Comparison of ENCODE assay signal across 1 cellular context in the genomic region with DNA sequence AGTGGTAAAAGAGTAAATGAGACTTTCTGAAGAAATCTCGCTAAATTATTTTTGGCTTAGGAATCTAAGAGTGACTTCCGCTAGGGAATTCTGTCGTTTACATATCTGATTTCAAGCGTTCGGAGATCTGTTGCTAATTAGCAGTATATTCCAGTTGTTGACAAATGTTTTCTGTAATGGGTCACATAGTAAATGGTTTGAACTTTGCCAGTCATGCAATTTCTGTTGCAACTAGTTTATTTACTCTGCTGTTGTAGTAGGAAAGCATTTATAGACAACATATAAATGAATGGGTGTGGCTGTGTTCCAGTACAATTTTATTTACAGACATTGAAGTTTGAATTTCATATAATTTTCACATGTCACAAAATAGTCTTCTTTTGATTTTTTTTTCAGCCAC.
TF ChIP-seq lines count a peak whose summit lies in the region.

No MANE protein-coding gene starts in this region.

TF ChIP-seq in GM23338, 12 proteins besides CTCF, POLR2A, EP300 and RAD21 (continued from another document):
- TF ChIP-seq, protein P1, sequence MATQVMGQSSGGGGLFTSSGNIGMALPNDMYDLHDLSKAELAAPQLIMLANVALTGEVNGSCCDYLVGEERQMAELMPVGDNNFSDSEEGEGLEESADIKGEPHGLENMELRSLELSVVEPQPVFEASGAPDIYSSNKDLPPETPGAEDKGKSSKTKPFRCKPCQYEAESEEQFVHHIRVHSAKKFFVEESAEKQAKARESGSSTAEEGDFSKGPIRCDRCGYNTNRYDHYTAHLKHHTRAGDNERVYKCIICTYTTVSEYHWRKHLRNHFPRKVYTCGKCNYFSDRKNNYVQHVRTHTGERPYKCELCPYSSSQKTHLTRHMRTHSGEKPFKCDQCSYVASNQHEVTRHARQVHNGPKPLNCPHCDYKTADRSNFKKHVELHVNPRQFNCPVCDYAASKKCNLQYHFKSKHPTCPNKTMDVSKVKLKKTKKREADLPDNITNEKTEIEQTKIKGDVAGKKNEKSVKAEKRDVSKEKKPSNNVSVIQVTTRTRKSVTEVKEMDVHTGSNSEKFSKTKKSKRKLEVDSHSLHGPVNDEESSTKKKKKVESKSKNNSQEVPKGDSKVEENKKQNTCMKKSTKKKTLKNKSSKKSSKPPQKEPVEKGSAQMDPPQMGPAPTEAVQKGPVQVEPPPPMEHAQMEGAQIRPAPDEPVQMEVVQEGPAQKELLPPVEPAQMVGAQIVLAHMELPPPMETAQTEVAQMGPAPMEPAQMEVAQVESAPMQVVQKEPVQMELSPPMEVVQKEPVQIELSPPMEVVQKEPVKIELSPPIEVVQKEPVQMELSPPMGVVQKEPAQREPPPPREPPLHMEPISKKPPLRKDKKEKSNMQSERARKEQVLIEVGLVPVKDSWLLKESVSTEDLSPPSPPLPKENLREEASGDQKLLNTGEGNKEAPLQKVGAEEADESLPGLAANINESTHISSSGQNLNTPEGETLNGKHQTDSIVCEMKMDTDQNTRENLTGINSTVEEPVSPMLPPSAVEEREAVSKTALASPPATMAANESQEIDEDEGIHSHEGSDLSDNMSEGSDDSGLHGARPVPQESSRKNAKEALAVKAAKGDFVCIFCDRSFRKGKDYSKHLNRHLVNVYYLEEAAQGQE (IDR thresholded peaks at IDR 0.05; ENCODE audit: unreplicated experiment) = no peak
- TF ChIP-seq, protein P2, sequence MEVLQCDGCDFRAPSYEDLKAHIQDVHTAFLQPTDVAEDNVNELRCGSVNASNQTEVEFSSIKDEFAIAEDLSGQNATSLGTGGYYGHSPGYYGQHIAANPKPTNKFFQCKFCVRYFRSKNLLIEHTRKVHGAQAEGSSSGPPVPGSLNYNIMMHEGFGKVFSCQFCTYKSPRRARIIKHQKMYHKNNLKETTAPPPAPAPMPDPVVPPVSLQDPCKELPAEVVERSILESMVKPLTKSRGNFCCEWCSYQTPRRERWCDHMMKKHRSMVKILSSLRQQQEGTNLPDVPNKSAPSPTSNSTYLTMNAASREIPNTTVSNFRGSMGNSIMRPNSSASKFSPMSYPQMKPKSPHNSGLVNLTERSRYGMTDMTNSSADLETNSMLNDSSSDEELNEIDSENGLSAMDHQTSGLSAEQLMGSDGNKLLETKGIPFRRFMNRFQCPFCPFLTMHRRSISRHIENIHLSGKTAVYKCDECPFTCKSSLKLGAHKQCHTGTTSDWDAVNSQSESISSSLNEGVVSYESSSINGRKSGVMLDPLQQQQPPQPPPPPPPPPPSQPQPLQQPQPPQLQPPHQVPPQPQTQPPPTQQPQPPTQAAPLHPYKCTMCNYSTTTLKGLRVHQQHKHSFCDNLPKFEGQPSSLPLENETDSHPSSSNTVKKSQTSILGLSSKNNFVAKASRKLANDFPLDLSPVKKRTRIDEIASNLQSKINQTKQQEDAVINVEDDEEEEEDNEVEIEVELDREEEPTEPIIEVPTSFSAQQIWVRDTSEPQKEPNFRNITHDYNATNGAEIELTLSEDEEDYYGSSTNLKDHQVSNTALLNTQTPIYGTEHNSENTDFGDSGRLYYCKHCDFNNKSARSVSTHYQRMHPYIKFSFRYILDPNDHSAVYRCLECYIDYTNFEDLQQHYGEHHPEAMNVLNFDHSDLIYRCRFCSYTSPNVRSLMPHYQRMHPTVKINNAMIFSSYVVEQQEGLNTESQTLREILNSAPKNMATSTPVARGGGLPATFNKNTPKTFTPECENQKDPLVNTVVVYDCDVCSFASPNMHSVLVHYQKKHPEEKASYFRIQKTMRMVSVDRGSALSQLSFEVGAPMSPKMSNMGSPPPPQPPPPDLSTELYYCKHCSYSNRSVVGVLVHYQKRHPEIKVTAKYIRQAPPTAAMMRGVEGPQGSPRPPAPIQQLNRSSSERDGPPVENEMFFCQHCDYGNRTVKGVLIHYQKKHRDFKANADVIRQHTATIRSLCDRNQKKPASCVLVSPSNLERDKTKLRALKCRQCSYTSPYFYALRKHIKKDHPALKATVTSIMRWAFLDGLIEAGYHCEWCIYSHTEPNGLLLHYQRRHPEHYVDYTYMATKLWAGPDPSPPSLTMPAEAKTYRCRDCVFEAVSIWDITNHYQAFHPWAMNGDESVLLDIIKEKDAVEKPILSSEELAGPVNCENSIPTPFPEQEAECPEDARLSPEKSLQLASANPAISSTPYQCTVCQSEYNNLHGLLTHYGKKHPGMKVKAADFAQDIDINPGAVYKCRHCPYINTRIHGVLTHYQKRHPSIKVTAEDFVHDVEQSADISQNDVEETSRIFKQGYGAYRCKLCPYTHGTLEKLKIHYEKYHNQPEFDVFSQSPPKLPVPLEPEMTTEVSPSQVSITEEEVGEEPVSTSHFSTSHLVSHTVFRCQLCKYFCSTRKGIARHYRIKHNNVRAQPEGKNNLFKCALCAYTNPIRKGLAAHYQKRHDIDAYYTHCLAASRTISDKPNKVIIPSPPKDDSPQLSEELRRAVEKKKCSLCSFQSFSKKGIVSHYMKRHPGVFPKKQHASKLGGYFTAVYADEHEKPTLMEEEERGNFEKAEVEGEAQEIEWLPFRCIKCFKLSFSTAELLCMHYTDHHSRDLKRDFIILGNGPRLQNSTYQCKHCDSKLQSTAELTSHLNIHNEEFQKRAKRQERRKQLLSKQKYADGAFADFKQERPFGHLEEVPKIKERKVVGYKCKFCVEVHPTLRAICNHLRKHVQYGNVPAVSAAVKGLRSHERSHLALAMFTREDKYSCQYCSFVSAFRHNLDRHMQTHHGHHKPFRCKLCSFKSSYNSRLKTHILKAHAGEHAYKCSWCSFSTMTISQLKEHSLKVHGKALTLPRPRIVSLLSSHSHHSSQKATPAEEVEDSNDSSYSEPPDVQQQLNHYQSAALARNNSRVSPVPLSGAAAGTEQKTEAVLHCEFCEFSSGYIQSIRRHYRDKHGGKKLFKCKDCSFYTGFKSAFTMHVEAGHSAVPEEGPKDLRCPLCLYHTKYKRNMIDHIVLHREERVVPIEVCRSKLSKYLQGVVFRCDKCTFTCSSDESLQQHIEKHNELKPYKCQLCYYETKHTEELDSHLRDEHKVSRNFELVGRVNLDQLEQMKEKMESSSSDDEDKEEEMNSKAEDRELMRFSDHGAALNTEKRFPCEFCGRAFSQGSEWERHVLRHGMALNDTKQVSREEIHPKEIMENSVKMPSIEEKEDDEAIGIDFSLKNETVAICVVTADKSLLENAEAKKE (CRISPR knock-in tag; IDR thresholded peaks at IDR 0.05) = no peak
- TF ChIP-seq EZH2 (IDR thresholded peaks at IDR 0.05; ENCODE audit: low read depth, unreplicated experiment) = no peak
- TF ChIP-seq NANOG (IDR thresholded peaks at IDR 0.05; ENCODE audit: borderline replicate concordance) = no peak
- no peak for TF ChIP-seq STAT1 (IDR thresholded peaks at IDR 0.05; ENCODE audit: unreplicated experiment)
- no peak for TF ChIP-seq EZH2phosphoT487 (IDR thresholded peaks at IDR 0.05; ENCODE audit: unreplicated experiment)
- no peak for TF ChIP-seq ZNF114 (CRISPR knock-in tag; IDR thresholded peaks at IDR 0.05)
- TF ChIP-seq ZNF331 (CRISPR knock-in tag; IDR thresholded peaks at IDR 0.05; ENCODE audit: low read depth) = no peak
- TF ChIP-seq JUNB (IDR thresholded peaks at IDR 0.05; ENCODE audit: unreplicated experiment) = no peak
- TF ChIP-seq CREB1 (CRISPR knock-in tag; IDR thresholded peaks at IDR 0.05; ENCODE audit: low read depth) = no peak
- TF ChIP-seq POLR2AphosphoS5 (IDR thresholded peaks at IDR 0.05; ENCODE audit: low read depth) = no peak
